Comparison of ENCODE assay signal across 23 cellular contexts in genomic region chr4:174524242-174524641, GRCh38. TPM values are rescaled to one million over a fixed set of nuclear protein-coding genes. Genes with fewer than 3 reads are reported as not detected.
A peak's percentile ranks its signal among the peaks of the same experiment; 100 is the strongest.
DNase-seq lines count a peak whose midpoint lies in the region; ATAC-seq, FAIRE-seq and TF ChIP-seq lines count a peak whose summit lies in the region.
"Had no signal": no experiment of that assay in that cellular context is flagged by ENCODE, and none has a peak within 500 bp of the region (broad histone marks: within the 10 kb centered on the region; RNA-seq: fewer than 3 reads in every experiment).

No MANE protein-coding gene starts in this region.

- FAIRE-seq in HepG2 (lab: Jason Lieb, UNC) (no peak), H54 (lab: Jason Lieb, UNC) (no peak)

- H3K36me3 ChIP-seq in HepG2 (replicated peaks in 1 of 2; ENCODE audit: control insufficient read depth in 1 of 2, insufficient read depth in 2 of 2, low read length in 2 of 2) = no peaks in the 10 kb centered on the region
- H3K36me3 ChIP-seq in right lobe of liver = no peaks in the 10 kb centered on the region
- no peaks in the 10 kb centered on the region for H3K36me3 ChIP-seq in duodenal mucosa (ENCODE audit: control insufficient read depth in 1 of 2, insufficient read depth in 2 of 2, low read length in 2 of 2)
- no peaks in the 10 kb centered on the region for H3K36me3 ChIP-seq in muscle layer of duodenum (ENCODE audit: control insufficient read depth in 1 of 2, insufficient read depth in 2 of 2, low read length in 2 of 2)
- H3K36me3 ChIP-seq: gastroesophageal sphincter, neutrophil, uterus had no signal

- peaks cover 0 to 27% of the 10 kb centered on the region in 2 experiments; a peak in 3 of 5 replicates for H3K27me3 ChIP-seq in HepG2 (ENCODE audit: control insufficient read depth in 1 of 2, insufficient read depth in 2 of 2, low read length in 2 of 2)
- H3K27me3 ChIP-seq in right lobe of liver = no peaks in the 10 kb centered on the region
- H3K27me3 ChIP-seq in duodenal mucosa (ENCODE audit: control insufficient read depth in 1 of 2, insufficient read depth in 2 of 2, low read length in 2 of 2) = no peaks in the 10 kb centered on the region
- peaks cover 10% of the 10 kb centered on the region for H3K27me3 ChIP-seq in muscle layer of duodenum (ENCODE audit: low read depth, low read length)
- H3K27me3 ChIP-seq: gastroesophageal sphincter, uterus had no signal

- DNase-seq in HepG2 (ENCODE audit: low spot score) (no peak), right lobe of liver (no peak), NK-92 (lab: John Stamatoyannopoulos, UW; ENCODE audit: unreplicated experiment) (no peak), ecto neural progenitor cell (ENCODE audit: low spot score) (no peak), H54 (ENCODE audit: insufficient read length, low spot score) (no peak)
- DNase-seq: ACHN; activated CD4-positive, alpha-beta T cell treated with anti-CD3 and anti-CD28 coated beads, Interleukin-2, amount 10 ng/mL, durations not matched to agents 7 days and 5 days; activated CD8-positive, alpha-beta memory T cell treated with anti-CD3 and anti-CD28 coated beads, Interleukin-2, amount 50 U/mL, for 4 hours; activated effector memory CD4-positive, alpha-beta T cell treated with Interleukin-2 at 50 U/mL for 16 hours; C1 segment of cervical spinal cord; dermis blood vessel endothelial cell; GF-D8; mesendoderm; NCI-H1436 treated with DMSO at 0.1 percent for 48 hours; NCI-H526; Right ventricle myocardium superior; stimulated activated CD4-positive, alpha-beta T cell treated with anti-CD3 and anti-CD28 coated beads, Interleukin-4, amount 100 ng/mL, for 24 hours; uterus had no signal

- intact Hi-C loops in HepG2 (cut with micrococcal nuclease; ENCODE audit: unreplicated experiment) (no loop called here), right lobe of liver (cut with DNase I) (no loop called here)

- ATAC-seq in HepG2 (no peak), right lobe of liver (no peak), GM18498 (IDR thresholded peaks at IDR 0.05; ENCODE audit: unreplicated experiment) (no peak)
- ATAC-seq: gastroesophageal sphincter had no signal

- no peak overlapping the region for H3K27ac ChIP-seq in HepG2 (ENCODE audit: extremely low read length, insufficient read depth, low read length)
- no peak overlapping the region for H3K27ac ChIP-seq in right lobe of liver
- no peak overlapping the region for H3K27ac ChIP-seq in duodenal mucosa (ENCODE audit: low read depth, low read length)
- no peak overlapping the region for H3K27ac ChIP-seq in muscle layer of duodenum (ENCODE audit: low read length)
- H3K27ac ChIP-seq: neutrophil had no signal

- no peak overlapping the region for H3K9ac ChIP-seq in HepG2 (ENCODE audit: insufficient read depth, low read depth, low read length)
- H3K9ac ChIP-seq in duodenal mucosa (ENCODE audit: low read depth in 1 of 2, low read length in 2 of 2) = no peak overlapping the region

- TF ChIP-seq EP300 in HepG2 (IDR thresholded peaks at IDR 0.05; ENCODE audit: low read depth in 2 of 2, low read length in 2 of 2) (peak in 1 of 2 experiments; percentile 6; a peak in 1 of 4 replicates), HepG2 (CRISPR knock-in tag; IDR thresholded peaks at IDR 0.05; ENCODE audit: borderline replicate concordance) (no peak)

- no peak overlapping the region for H3K4me2 ChIP-seq in HepG2 (ENCODE audit: low read depth, low read length)

- H3K79me2 ChIP-seq in HepG2 (ENCODE audit: insufficient read depth, low read length) = no peaks in the 10 kb centered on the region

- CTCF ChIA-PET in HepG2 (lab: Yijun Ruan, JAX; ENCODE audit: low intra/inter-chr PET ratio, low total read pairs) = no interaction called here

- in situ Hi-C loops in HepG2 (cut with HindIII; ENCODE audit: extremely low pct_ligation_motif_present, low pct_unique_long_range_greater_than_20kb) = no loop called here

- BruUV-seq in HepG2 (replicated peaks; lab: Mats Ljungman, UMichigan) = no TSS peak

- H3K4me3 ChIP-seq in HepG2 (replicated peaks in 1 of 3; ENCODE audit: insufficient read depth in 1 of 3, low read depth in 2 of 3, low read length in 3 of 3) = no peak overlapping the region
- no peak overlapping the region for H3K4me3 ChIP-seq in right lobe of liver
- peak overlapping the region; percentile 63 to 87 for H3K4me3 ChIP-seq in duodenal mucosa (ENCODE audit: low read depth in 1 of 2, low read length in 2 of 2)
- peak overlapping the region; percentile 83 to 84 for H3K4me3 ChIP-seq in muscle layer of duodenum (ENCODE audit: low read depth in 1 of 2, low read length in 2 of 2)

- H4K20me1 ChIP-seq in HepG2 (ENCODE audit: insufficient read depth, low read length) = no peaks in the 10 kb centered on the region

- H3K9me3 ChIP-seq in HepG2 (ENCODE audit: low read length) = no peaks in the 10 kb centered on the region
- no peaks in the 10 kb centered on the region for H3K9me3 ChIP-seq in right lobe of liver
- H3K9me3 ChIP-seq in duodenal mucosa (ENCODE audit: control insufficient read depth in 1 of 2, low read length in 2 of 2) = no peaks in the 10 kb centered on the region
- no peaks in the 10 kb centered on the region for H3K9me3 ChIP-seq in muscle layer of duodenum (ENCODE audit: control insufficient read depth in 1 of 2, low read length in 2 of 2)
- H3K9me3 ChIP-seq: gastroesophageal sphincter, neutrophil, uterus had no signal

- TF ChIP-seq RAD21 in HepG2 (CRISPR knock-in tag; IDR thresholded peaks at IDR 0.05) = no peak

- no peak overlapping the region for H2AFZ ChIP-seq in HepG2 (ENCODE audit: low read length)

- TF ChIP-seq POLR2A in HepG2 (IDR thresholded peaks at IDR 0.05; ENCODE audit: insufficient read depth in 1 of 2, low read depth in 2 of 2, low read length in 2 of 2) (no peak), right lobe of liver (IDR thresholded peaks at IDR 0.05) (no peak), H54 (IDR thresholded peaks at IDR 0.05; ENCODE audit: low read depth, low read length) (no peak)

- POLR2A ChIA-PET in HepG2 (lab: Yijun Ruan, JAX) = no interaction called here

- 5% methylated on average over 4 of the region's 4 CpGs for WGBS in HepG2 (ENCODE audit: low lambda C conversion rate)
- WGBS in right lobe of liver (ENCODE audit: insufficient coverage, low coverage, low lambda C conversion rate, missing lambda C conversion rate) = 20% methylated on average over 4 of the region's 4 CpGs

- no peak for TF ChIP-seq CTCF in HepG2 (CRISPR knock-in tag; IDR thresholded peaks at IDR 0.05)
- no peak for TF ChIP-seq CTCF in right lobe of liver (IDR thresholded peaks at IDR 0.05)

- H3K4me1 ChIP-seq in HepG2 (ENCODE audit: insufficient read depth, low read length) (peaks cover 24% of the 10 kb centered on the region), right lobe of liver (peaks cover 0 to 11% (median 0%) of the 10 kb centered on the region in 4 donors), duodenal mucosa (ENCODE audit: control insufficient read depth in 1 of 2, insufficient read depth in 2 of 2, low read length in 2 of 2) (peaks cover 8 to 9% of the 10 kb centered on the region in 2 donors), muscle layer of duodenum (ENCODE audit: control insufficient read depth in 1 of 2, insufficient read depth in 2 of 2, low read length in 2 of 2) (peaks cover 4 to 5% of the 10 kb centered on the region in 2 donors)
- H3K4me1 ChIP-seq: uterus had no signal

TF ChIP-seq in HepG2, 621 proteins besides CTCF, POLR2A, EP300 and RAD21 (continues in another document):
- TF ChIP-seq, protein P1, sequence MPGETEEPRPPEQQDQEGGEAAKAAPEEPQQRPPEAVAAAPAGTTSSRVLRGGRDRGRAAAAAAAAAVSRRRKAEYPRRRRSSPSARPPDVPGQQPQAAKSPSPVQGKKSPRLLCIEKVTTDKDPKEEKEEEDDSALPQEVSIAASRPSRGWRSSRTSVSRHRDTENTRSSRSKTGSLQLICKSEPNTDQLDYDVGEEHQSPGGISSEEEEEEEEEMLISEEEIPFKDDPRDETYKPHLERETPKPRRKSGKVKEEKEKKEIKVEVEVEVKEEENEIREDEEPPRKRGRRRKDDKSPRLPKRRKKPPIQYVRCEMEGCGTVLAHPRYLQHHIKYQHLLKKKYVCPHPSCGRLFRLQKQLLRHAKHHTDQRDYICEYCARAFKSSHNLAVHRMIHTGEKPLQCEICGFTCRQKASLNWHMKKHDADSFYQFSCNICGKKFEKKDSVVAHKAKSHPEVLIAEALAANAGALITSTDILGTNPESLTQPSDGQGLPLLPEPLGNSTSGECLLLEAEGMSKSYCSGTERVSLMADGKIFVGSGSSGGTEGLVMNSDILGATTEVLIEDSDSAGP (CRISPR knock-in tag; IDR thresholded peaks at IDR 0.05; ENCODE audit: borderline replicate concordance) = no peak

RNA-seq across cellular contexts. Expression of gene HPGD, which starts 2.0 kb away (rescaled TPM):
- total RNA-seq in HepG2 (2016; rRNA removed; fragmentation: Illumina TruSeq; extraction: Trizol) (0.13 and 0.36 TPM in 2 replicates), right lobe of liver (100 to 1,000 TPM in 1 of 6 experiments, 10 to 100 TPM in 5; 71.7 to 124 (median 91.0) TPM)
- not detected in 2 replicates for total RNA-seq in HepG2 (2016; cell fraction: cytosol; rRNA removed; fragmentation: Illumina TruSeq; extraction: Trizol; ENCODE audit: low read depth)
- 0.22 and 0.25 TPM in 2 replicates for total RNA-seq in HepG2 (2016; cell fraction: insoluble cytoplasmic fraction; rRNA removed; fragmentation: Illumina TruSeq; extraction: Trizol)
- not detected in 2 replicates for total RNA-seq in HepG2 (2016; cell fraction: membrane; rRNA removed; fragmentation: Illumina TruSeq; extraction: Trizol)
- total RNA-seq in HepG2 (2016; cell fraction: nucleus; rRNA removed; fragmentation: Illumina TruSeq; extraction: Trizol) = not detected in 2 replicates
- 0.24 and 0.38 TPM in 2 replicates for polyA plus RNA-seq in HepG2 (2011; rRNA removed)
- 0.06 and 0.12 TPM in 2 replicates for polyA plus RNA-seq in HepG2 (2011; cell fraction: cytosol; rRNA removed)
- 0.21 and 0.23 TPM in 2 replicates for polyA plus RNA-seq in HepG2 (2011; cell fraction: nucleus; rRNA removed)
- 0.36 and 0.55 TPM in 2 replicates for polyA plus RNA-seq in HepG2 (2012)
- 0.19 TPM in 1 of 2 replicates, not detected in the other for polyA plus RNA-seq in HepG2 (2016; cell fraction: cytosol; fragmentation: Illumina TruSeq; extraction: Trizol; ENCODE audit: low read depth)
- 0.24 and 0.35 TPM in 2 replicates for polyA plus RNA-seq in HepG2 (2016; cell fraction: insoluble cytoplasmic fraction; fragmentation: Illumina TruSeq; extraction: Trizol; ENCODE audit: low read depth)
- polyA plus RNA-seq in HepG2 (2016; cell fraction: membrane; fragmentation: Illumina TruSeq; extraction: Trizol; ENCODE audit: low read depth) = 0.15 TPM in 1 of 2 replicates, not detected in the other
- not detected in 2 replicates for polyA plus RNA-seq in HepG2 (2016; cell fraction: nucleus; fragmentation: Illumina TruSeq; extraction: Trizol; ENCODE audit: insufficient read depth, low read depth)
- polyA minus RNA-seq in HepG2 (2011; rRNA and poly(A)+ RNA removed; ENCODE audit: low replicate concordance) = 0.32 and 0.77 TPM in 2 replicates
- polyA minus RNA-seq in HepG2 (2011; cell fraction: cytosol; rRNA and poly(A)+ RNA removed) = not detected in 2 replicates
- 0.75 TPM in 1 of 2 replicates, not detected in the other for polyA minus RNA-seq in HepG2 (2011; cell fraction: nucleus; rRNA and poly(A)+ RNA removed)

Comparison
In these comparisons a context has a peak if more than half of its experiments do, and no peak if none do; other contexts are left out.
1. RNA of gene HPGD, which starts 2.0 kb away (total RNA-seq): 71.7 to 124 TPM in right lobe of liver; 0.13 to 0.36 TPM in HepG2; every median in the first group is over 10 times any median in the second.
2. H3K4me3 ChIP-seq: peak in duodenal mucosa (2 of 2) and muscle layer of duodenum (2 of 2); none in HepG2 (0 of 3) and right lobe of liver (0 of 3).